In the genomic region with DNA sequence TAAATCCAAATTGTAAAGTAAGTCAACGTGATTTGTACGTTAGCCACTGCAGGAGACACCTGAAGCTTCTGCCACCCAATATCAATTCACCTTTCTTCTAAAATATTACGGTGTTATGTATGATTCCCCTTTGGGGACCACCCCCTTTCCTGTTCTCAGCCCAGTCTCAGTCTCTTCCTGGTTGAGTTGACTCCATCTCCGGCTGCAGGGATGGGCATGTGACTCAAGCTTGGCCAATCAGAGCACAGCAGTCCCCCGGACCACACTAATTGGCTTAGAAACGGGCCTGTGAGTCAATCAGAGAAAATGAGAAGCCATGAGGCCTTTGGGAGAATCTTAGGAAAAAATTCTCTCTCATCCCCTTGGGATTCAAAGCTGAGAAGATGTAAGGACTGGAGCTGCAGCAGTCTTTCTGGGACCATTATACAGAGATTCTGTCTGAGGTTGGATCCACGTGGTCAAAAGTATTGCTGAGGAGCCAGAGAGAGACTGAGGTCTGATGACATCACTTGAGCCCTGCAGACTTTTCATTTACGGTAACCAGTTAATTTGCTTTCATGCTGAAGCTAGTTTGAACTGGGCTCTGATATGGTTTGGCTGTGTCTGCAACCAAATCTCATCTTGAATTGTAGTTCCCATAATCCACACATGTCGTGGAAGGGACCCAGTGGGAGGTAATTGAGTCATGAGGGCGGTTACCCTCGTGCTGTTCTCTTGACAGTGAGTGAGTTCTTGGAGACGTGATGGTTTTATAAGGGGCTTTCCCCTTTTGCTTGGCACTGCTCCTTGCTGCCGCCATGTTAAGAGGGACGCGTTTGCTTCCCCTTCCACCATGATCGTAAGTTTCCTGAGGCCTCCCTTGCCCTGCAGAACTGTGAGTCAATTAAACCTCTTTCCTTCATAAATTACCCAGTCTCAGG, we compare ENCODE assay signal across 19 cellular contexts. TPM values are rescaled to one million over a fixed set of nuclear protein-coding genes. Genes with fewer than 3 reads are reported as not detected.
DNase-seq lines count a peak whose midpoint lies in the region; ATAC-seq, FAIRE-seq and TF ChIP-seq lines count a peak whose summit lies in the region.
"Had no signal": no experiment of that assay in that cellular context is flagged by ENCODE, and none has a peak within 500 bp of the region (broad histone marks: within the 10 kb centered on the region; RNA-seq: fewer than 3 reads in every experiment).

No MANE protein-coding gene starts in this region.

- TF ChIP-seq POLR2A in A549 (IDR thresholded peaks at IDR 0.05; ENCODE audit: low read length) (no peak), endothelial cell of umbilical vein (IDR thresholded peaks at IDR 0.05; ENCODE audit: low read depth, low read length) (no peak)

- no peaks in the 10 kb centered on the region for H3F3A ChIP-seq in GM23338 (replicated peaks; ENCODE audit: low read depth)
- no peaks in the 10 kb centered on the region for H3F3A ChIP-seq in smooth muscle cell (ENCODE audit: low read depth)

- intact Hi-C loops in endothelial cell of umbilical vein (cut with micrococcal nuclease): no loop called here

- no peaks in the 10 kb centered on the region for H3K9me3 Mint-ChIP-seq in GM23338
- H3K9me3 Mint-ChIP-seq: central memory CD8-positive, alpha-beta T cell; HFFc6 had no signal

- H3K9me2 ChIP-seq in GM23338 (ENCODE audit: insufficient read depth): no peaks in the 10 kb centered on the region

- no peaks in the 10 kb centered on the region for H3K36me3 Mint-ChIP-seq in GM23338 (ENCODE audit: low read depth)

- H2AFZ ChIP-seq in GM23338: peak overlapping the region; percentile 87
- peak overlapping the region; percentile 18 for H2AFZ ChIP-seq in endothelial cell of umbilical vein (ENCODE audit: low read depth, low read length)
- no peak overlapping the region for H2AFZ ChIP-seq in smooth muscle cell (ENCODE audit: low read depth)

- TF ChIP-seq RAD21 in A549 (conservative IDR thresholded peaks at IDR 0.05 in 1 of 2, IDR thresholded peaks at IDR 0.05 in 1 of 2): no peak

- ATAC-seq in A549 (0 out of 6 replicates have a peak, but pooled peaks of 1 of the 2 experiments have one; percentile 40), GM23338 (no peak; the same call in 2 of the 3 replicates)
- ATAC-seq: left lobe of liver had no signal

- H3K4me3 Mint-ChIP-seq in GM23338: no peak overlapping the region
- H3K4me3 Mint-ChIP-seq: central memory CD8-positive, alpha-beta T cell; HFFc6 had no signal

- no peak for FAIRE-seq in A549 (lab: Jason Lieb, UNC)
- FAIRE-seq in endothelial cell of umbilical vein (lab: Jason Lieb, UNC): no peak
- FAIRE-seq: endometrium had no signal

- no TSS peak for BruUV-seq in endothelial cell of umbilical vein (replicated peaks; lab: Mats Ljungman, UMichigan)

- TF ChIP-seq CTCF in A549 (IDR thresholded peaks at IDR 0.05): no peak
- no peak for TF ChIP-seq CTCF in GM23338 (conservative IDR thresholded peaks at IDR 0.05; ENCODE audit: low read depth in 2 of 2)
- TF ChIP-seq CTCF in endothelial cell of umbilical vein (IDR thresholded peaks at IDR 0.05; ENCODE audit: extremely low read depth in 1 of 2, insufficient read depth in 1 of 2, low read depth in 1 of 2, low read length in 2 of 2): no peak
- TF ChIP-seq CTCF in smooth muscle cell (IDR thresholded peaks at IDR 0.05; ENCODE audit: borderline replicate concordance, insufficient read depth, poor library complexity, severe bottlenecking): no peak

- no peak overlapping the region for H3K4me2 ChIP-seq in A549
- no peak overlapping the region for H3K4me2 ChIP-seq in GM23338
- H3K4me2 ChIP-seq in endothelial cell of umbilical vein (ENCODE audit: insufficient read depth, low read length): no peak overlapping the region
- H3K4me2 ChIP-seq in smooth muscle cell: no peak overlapping the region

- H3K27ac ChIP-seq in A549 (no peak overlapping the region), GM23338 (ENCODE audit: low read depth) (no peak overlapping the region), endothelial cell of umbilical vein (ENCODE audit: insufficient read depth, low read depth, low read length) (no peak overlapping the region), smooth muscle cell (ENCODE audit: low read depth) (no peak overlapping the region)
- H3K27ac ChIP-seq: sigmoid colon had no signal

- TF ChIP-seq EP300 in A549 (IDR thresholded peaks at IDR 0.05): no peak

- H3K4me1 Mint-ChIP-seq in GM23338: peaks cover 13% of the 10 kb centered on the region
- H3K4me1 Mint-ChIP-seq: central memory CD8-positive, alpha-beta T cell had no signal

- POLR2A ChIA-PET in A549 (lab: Yijun Ruan, JAX) (no interaction called here), endothelial cell of umbilical vein (lab: Charles Lee) (no interaction called here)

- H3K79me2 ChIP-seq in GM23338 (replicated peaks; ENCODE audit: insufficient read depth) (no peaks in the 10 kb centered on the region), endothelial cell of umbilical vein (ENCODE audit: control insufficient read depth, insufficient read depth, low read length) (no peaks in the 10 kb centered on the region), smooth muscle cell (ENCODE audit: low read depth) (no peaks in the 10 kb centered on the region)

- WGBS in A549 (ENCODE audit: missing lambda C conversion rate): 77% methylated on average over 16 of the region's 16 CpGs
- 79% methylated on average over 16 of the region's 16 CpGs for WGBS in smooth muscle cell (ENCODE audit: low lambda C conversion rate)

- H3K27me3 ChIP-seq in GM23338 (ENCODE audit: insufficient read depth): no peaks in the 10 kb centered on the region
- no peaks in the 10 kb centered on the region for H3K27me3 ChIP-seq in endothelial cell of umbilical vein (ENCODE audit: control insufficient read depth in 2 of 2, insufficient read depth in 2 of 2, low read length in 2 of 2)
- no peaks in the 10 kb centered on the region for H3K27me3 ChIP-seq in smooth muscle cell (ENCODE audit: low read depth)
- H3K27me3 ChIP-seq: sigmoid colon had no signal

- no peak for DNase-seq in A549 (ENCODE audit: low read depth in 1 of 2, low spot score in 1 of 2)
- no peak for DNase-seq in GM23338 (ENCODE audit: low spot score)
- peak; percentile 63 for DNase-seq in RKO (ENCODE audit: low spot score)
- DNase-seq in endothelial cell of umbilical vein (ENCODE audit: low read depth, low spot score): no peak
- DNase-seq in NCI-H2029 (lab: John Stamatoyannopoulos, UW): no peak
- no peak for DNase-seq in smooth muscle cell (lab: John Stamatoyannopoulos, UW; ENCODE audit: unreplicated experiment)
- DNase-seq in COLO668 (lab: John Stamatoyannopoulos, UW; ENCODE audit: unreplicated experiment): no peak
- no peak for DNase-seq in cortex of kidney (lab: John Stamatoyannopoulos, UW)
- DNase-seq: activated effector memory CD4-positive, alpha-beta T cell treated with anti-CD3 and anti-CD28 coated beads, Interleukin-2, amount 50 U/mL, for 16 hours; amygdala; HFFc6; NCI-H2029 treated with DMSO at 0.1 percent for 48 hours; NCI-H510A; sigmoid colon; stimulated activated CD4-positive, alpha-beta T cell treated with anti-CD3 and anti-CD28 coated beads, Interleukin-2, amount 100 ng/mL, for 48 hours; T-helper 9 cell had no signal

- no peaks in the 10 kb centered on the region for H3K36me3 ChIP-seq in GM23338 (ENCODE audit: insufficient read depth)
- H3K36me3 ChIP-seq in endothelial cell of umbilical vein (ENCODE audit: control insufficient read depth in 2 of 2, extremely low read depth in 1 of 2, insufficient read depth in 2 of 2, low read length in 2 of 2): no peaks in the 10 kb centered on the region
- no peaks in the 10 kb centered on the region for H3K36me3 ChIP-seq in smooth muscle cell (ENCODE audit: low read depth)
- H3K36me3 ChIP-seq: sigmoid colon had no signal

- H3K9me1 ChIP-seq in endothelial cell of umbilical vein (replicated peaks; ENCODE audit: control insufficient read depth, extremely low read depth, insufficient read depth, low read length): no peaks in the 10 kb centered on the region

- H3K9me3 ChIP-seq in A549 (no peaks in the 10 kb centered on the region), endothelial cell of umbilical vein (replicated peaks; ENCODE audit: control insufficient read depth, insufficient read depth, low read length) (no peaks in the 10 kb centered on the region), smooth muscle cell (replicated peaks; ENCODE audit: low read depth) (no peaks in the 10 kb centered on the region)
- H3K9me3 ChIP-seq: sigmoid colon had no signal

- no peak overlapping the region for H3K9ac ChIP-seq in endothelial cell of umbilical vein (replicated peaks; ENCODE audit: extremely low read depth, insufficient read depth, low read length)
- no peak overlapping the region for H3K9ac ChIP-seq in smooth muscle cell (ENCODE audit: low read depth)

- CTCF ChIA-PET in A549 (lab: Yijun Ruan, JAX) (interaction anchor here (0.6 to 1.9 kb wide), 4 partner anchors 18 to 84 kb away, joined by 3 to 7 read pairs (median 3); no protein-coding TSS in a partner anchor), endothelial cell of umbilical vein (lab: Charles Lee) (no interaction called here)

- H3K4me3 ChIP-seq in A549: no peak overlapping the region
- no peak overlapping the region for H3K4me3 ChIP-seq in GM23338
- H3K4me3 ChIP-seq in endothelial cell of umbilical vein (replicated peaks in 1 of 3; ENCODE audit: insufficient read depth in 1 of 3, low read depth in 1 of 3, low read length in 3 of 3): no peak overlapping the region
- H3K4me3 ChIP-seq in smooth muscle cell: no peak overlapping the region
- H3K4me3 ChIP-seq: sigmoid colon had no signal

- H4K20me1 ChIP-seq in GM23338 (replicated peaks; ENCODE audit: insufficient read depth) (no peaks in the 10 kb centered on the region), endothelial cell of umbilical vein (replicated peaks; ENCODE audit: control insufficient read depth, extremely low read depth, insufficient read depth, low read length) (no peaks in the 10 kb centered on the region), smooth muscle cell (ENCODE audit: low read depth) (no peaks in the 10 kb centered on the region)

- no peak overlapping the region for H3K27ac Mint-ChIP-seq in GM23338
- H3K27ac Mint-ChIP-seq: HFFc6 had no signal

- dilution Hi-C loops in endothelial cell of umbilical vein (cut with MboI; ENCODE audit: extremely low pct_ligation_motif_present, low sequenced_read_pairs): no loop called here

- no peaks in the 10 kb centered on the region for H3K4me1 ChIP-seq in A549
- peaks cover 9% of the 10 kb centered on the region; the same call in 1 of the 2 replicates for H3K4me1 ChIP-seq in GM23338 (ENCODE audit: insufficient read depth)
- no peaks in the 10 kb centered on the region for H3K4me1 ChIP-seq in endothelial cell of umbilical vein (ENCODE audit: control insufficient read depth, extremely low read depth, insufficient read depth, low read length)
- no peaks in the 10 kb centered on the region for H3K4me1 ChIP-seq in smooth muscle cell (ENCODE audit: low read depth)

- H3K27me3 Mint-ChIP-seq in GM23338 (ENCODE audit: insufficient read depth, low read depth, poor library complexity): peaks cover 3% of the 10 kb centered on the region

RNA-seq across cellular contexts. Expression of gene FHAD1, which starts 10.5 kb away (rescaled TPM):
- polyA plus RNA-seq in A549 (2011; rRNA removed) (0.28 and 0.31 TPM in 2 replicates), A549 (2017; fragmentation: RNase III; extraction: RNeasy Plus Mini Kit Qiagen cat#74134 plus additional on column Dnase treatment) (0.32 to 0.45 TPM (median 0.37 TPM) in 3 replicates), GM23338 (2016; fragmentation: Nextera tagmentation; extraction: Ambion mirVana) (1.8 and 2.5 TPM in 2 replicates), endothelial cell of umbilical vein (0.04 TPM in 1 of 2 replicates, not detected in the other), smooth muscle cell (0.33 and 0.48 TPM in 2 replicates)
- polyA plus RNA-seq in A549 (2012; cell fraction: cytosol; rRNA removed): 0.30 TPM in 2 replicates
- 0.30 and 0.49 TPM in 2 replicates for polyA plus RNA-seq in A549 (2012; cell fraction: nucleus; rRNA removed)
- polyA minus RNA-seq in A549 (2011; rRNA and poly(A)+ RNA removed): 0.41 and 0.68 TPM in 2 replicates
- 1.9 and 3.3 TPM in 2 replicates for total RNA-seq in GM23338 (2014; rRNA removed; shearing (Covaris generic))
- total RNA-seq in endothelial cell of umbilical vein (0.51 and 0.69 TPM in 2 replicates), smooth muscle cell (0.31 TPM in 1 of 2 replicates, not detected in the other)
- polyA plus RNA-seq in endothelial cell of umbilical vein (2011; cell fraction: cytosol; rRNA removed): 0.07 and 0.08 TPM in 2 replicates
- 0.24 and 0.38 TPM in 2 replicates for polyA plus RNA-seq in endothelial cell of umbilical vein (2011; cell fraction: nucleus; rRNA removed)
- 0.14 and 0.36 TPM in 2 replicates for polyA plus RNA-seq in endothelial cell of umbilical vein (2012)
- polyA minus RNA-seq in endothelial cell of umbilical vein: not detected in 2 replicates
- polyA minus RNA-seq in endothelial cell of umbilical vein (2011; cell fraction: cytosol; rRNA and poly(A)+ RNA removed): not detected
- 0.14 and 0.24 TPM in 2 replicates for polyA minus RNA-seq in endothelial cell of umbilical vein (2011; cell fraction: nucleus; rRNA and poly(A)+ RNA removed)
- total RNA-seq: left lobe of liver had no signal
